14 cellular contexts compared by ENCODE assay signal in genomic region chr3:48155122-48155521, GRCh38. TPM values are rescaled to one million over a fixed set of nuclear protein-coding genes. Genes with fewer than 3 reads are reported as not detected.
DNase-seq lines count a peak whose midpoint lies in the region; ATAC-seq, FAIRE-seq and TF ChIP-seq lines count a peak whose summit lies in the region.
"Had no signal": no experiment of that assay in that cellular context is flagged by ENCODE, and none has a peak within 500 bp of the region (broad histone marks: within the 10 kb centered on the region; RNA-seq: fewer than 3 reads in every experiment).

No MANE protein-coding gene starts in this region.

- FAIRE-seq in K562 (lab: Jason Lieb, UNC): no peak
- FAIRE-seq: D721Med, frontal cortex, GM18507 had no signal

- no peak overlapping the region for H4K5ac ChIP-seq in IMR-90 (ENCODE audit: low read depth, low read length)

- no peaks in the 10 kb centered on the region for H3K27me3 Mint-ChIP-seq in Calu3 (ENCODE audit: unreplicated experiment)

- no peak overlapping the region for H3K4me3 Mint-ChIP-seq in Calu3 (ENCODE audit: low read depth, unreplicated experiment)

- no peak overlapping the region for H2BK15ac ChIP-seq in IMR-90 (ENCODE audit: low read depth, low read length)

- no TSS peak for BruUV-seq in Calu3 (replicated peaks; lab: Mats Ljungman, UMichigan)
- BruUV-seq in IMR-90 (replicated peaks; lab: Mats Ljungman, UMichigan): no TSS peak
- BruUV-seq in K562 (replicated peaks; lab: Mats Ljungman, UMichigan): no TSS peak

- no peak overlapping the region for H3K9ac ChIP-seq in IMR-90 (ENCODE audit: low read depth, low read length)
- H3K9ac ChIP-seq in K562 (ENCODE audit: insufficient read depth in 1 of 2, low read depth in 2 of 2, low read length in 2 of 2): no peak overlapping the region

- no peak overlapping the region for H2AK9ac ChIP-seq in IMR-90 (replicated peaks; ENCODE audit: low read depth, low read length, poor library complexity)

- peaks cover 15% of the 10 kb centered on the region for H3K4me1 ChIP-seq in IMR-90 (ENCODE audit: control insufficient read depth, insufficient read depth, low read length)
- H3K4me1 ChIP-seq in K562 (replicated peaks in 1 of 2; ENCODE audit: control insufficient read depth in 2 of 2, insufficient read depth in 2 of 2, low read length in 2 of 2): peaks cover 0 to 12% of the 10 kb centered on the region in 2 experiments; a peak in 4 of 5 replicates
- H3K4me1 ChIP-seq in lung (ENCODE audit: control insufficient read depth in 2 of 2, insufficient read depth in 2 of 2, low read length in 2 of 2): peaks cover 0 to 2% of the 10 kb centered on the region in 2 donors
- H3K4me1 ChIP-seq in ascending aorta: peaks cover 0 to 3% of the 10 kb centered on the region in 2 donors
- H3K4me1 ChIP-seq in left ventricle myocardium inferior: peaks cover 21% of the 10 kb centered on the region
- H3K4me1 ChIP-seq in right atrium auricular region: peaks cover 0 to 21% of the 10 kb centered on the region in 2 donors

- H2BK20ac ChIP-seq in IMR-90 (ENCODE audit: low read depth, low read length): no peak overlapping the region

- H3K18ac ChIP-seq in IMR-90 (ENCODE audit: low read depth, low read length): no peak overlapping the region

- H4K20me1 ChIP-seq in IMR-90 (ENCODE audit: insufficient read depth, low read length): peaks cover 11% of the 10 kb centered on the region; the same call in 1 of the 2 replicates
- no peaks in the 10 kb centered on the region; the same call in 1 of the 2 replicates for H4K20me1 ChIP-seq in K562 (replicated peaks; ENCODE audit: control insufficient read depth, insufficient read depth, low read length)

- H3K4ac ChIP-seq in IMR-90 (ENCODE audit: low read depth, low read length): no peak overlapping the region

- 0 out of 2 replicates have a peak, but pooled peaks cover 3% of the 10 kb centered on the region for H3K9me1 ChIP-seq in IMR-90 (ENCODE audit: insufficient read depth, low read length)
- no peaks in the 10 kb centered on the region for H3K9me1 ChIP-seq in K562 (ENCODE audit: control insufficient read depth, insufficient read depth, low read length)

- ATAC-seq in IMR-90 (ENCODE audit: low read depth) (peak; percentile 31), K562 (no peak), lung (ENCODE audit: insufficient read depth, low FRiP score) (peak; percentile 44), GM21381 (IDR thresholded peaks at IDR 0.05; ENCODE audit: unreplicated experiment) (no peak)

- TF ChIP-seq POLR2A in IMR-90 (IDR thresholded peaks at IDR 0.05; ENCODE audit: low read depth, low read length): no peak
- TF ChIP-seq POLR2A in K562 (conservative IDR thresholded peaks at IDR 0.05): no peak

- H2AFZ ChIP-seq in IMR-90 (replicated peaks; ENCODE audit: low read length, poor library complexity) (no peak overlapping the region), K562 (ENCODE audit: low read depth, low read length) (no peak overlapping the region)

- H3K4me2 ChIP-seq in IMR-90 (ENCODE audit: low read depth, low read length): no peak overlapping the region
- no peak overlapping the region for H3K4me2 ChIP-seq in K562 (ENCODE audit: insufficient read depth, low read length)

- H3K27me3 ChIP-seq in IMR-90 (ENCODE audit: control insufficient read depth, insufficient read depth, low read length) (no peaks in the 10 kb centered on the region), K562 (ENCODE audit: control insufficient read depth in 2 of 2, insufficient read depth in 2 of 2, low read length in 2 of 2) (no peaks in the 10 kb centered on the region), lung (ENCODE audit: control insufficient read depth, insufficient read depth) (no peaks in the 10 kb centered on the region), ascending aorta (no peaks in the 10 kb centered on the region), left ventricle myocardium inferior (ENCODE audit: low read depth) (no peaks in the 10 kb centered on the region), right atrium auricular region (no peaks in the 10 kb centered on the region)
- H3K27me3 ChIP-seq: ovary, tibial artery had no signal

- no peak for TF ChIP-seq CTCF in Calu3 (IDR thresholded peaks at IDR 0.05; ENCODE audit: unreplicated experiment)
- no peak for TF ChIP-seq CTCF in IMR-90 (conservative IDR thresholded peaks at IDR 0.05; ENCODE audit: low read depth, low read length)
- TF ChIP-seq CTCF in K562 (IDR thresholded peaks at IDR 0.05 in 2 of 3, conservative IDR thresholded peaks at IDR 0.05 in 1 of 3; ENCODE audit: insufficient read depth in 2 of 3, low read depth in 1 of 3, low read length in 3 of 3): no peak
- TF ChIP-seq CTCF in lung (IDR thresholded peaks at IDR 0.05; ENCODE audit: control extremely low read depth, extremely low read depth): no peak
- no peak for TF ChIP-seq CTCF in ascending aorta (IDR thresholded peaks at IDR 0.05)
- TF ChIP-seq CTCF in left ventricle myocardium inferior (IDR thresholded peaks at IDR 0.05; ENCODE audit: borderline replicate concordance): no peak
- TF ChIP-seq CTCF in right atrium auricular region (IDR thresholded peaks at IDR 0.05): no peak

- CTCF ChIA-PET in Calu3 (lab: Charles Lee): interaction anchor here (0.7 kb wide), 1 partner anchor 23 kb away, joined by 6 read pairs; no protein-coding TSS in a partner anchor
- CTCF ChIA-PET in IMR-90 (lab: Yijun Ruan, JAX): interaction anchor here (0.7 kb wide), 3 partner anchors 155 to 361 kb away, joined by 3 to 5 read pairs (median 4); no protein-coding TSS in a partner anchor
- CTCF ChIA-PET in K562 (lab: Yijun Ruan, JAX; ENCODE audit: low intra/inter-chr PET ratio): no interaction called here

- no peak overlapping the region for H2BK120ac ChIP-seq in IMR-90 (ENCODE audit: low read depth, low read length)

- H3K23ac ChIP-seq in IMR-90 (ENCODE audit: low read depth, low read length): no peak overlapping the region

- no peak overlapping the region for H2AK5ac ChIP-seq in IMR-90 (ENCODE audit: low read depth, low read length)

- no peak overlapping the region for H3K56ac ChIP-seq in IMR-90 (ENCODE audit: extremely low read depth, insufficient read depth, low read length)

- H3K27ac ChIP-seq in IMR-90 (ENCODE audit: insufficient read depth, low read length) (no peak overlapping the region; the same call in 1 of the 2 replicates), K562 (ENCODE audit: extremely low read depth, low read depth, low read length) (no peak overlapping the region), lung (ENCODE audit: low read depth in 1 of 2, low read length in 1 of 2) (no peak overlapping the region), ascending aorta (no peak overlapping the region), left ventricle myocardium inferior (replicated peaks) (no peak overlapping the region), right atrium auricular region (no peak overlapping the region)
- H3K27ac ChIP-seq: ovary, tibial artery had no signal

- DNase-seq in Calu3: peak; percentile 26
- peak; percentile 94 for DNase-seq in IMR-90
- DNase-seq in K562 (ENCODE audit: extremely low read depth in 1 of 4, low spot score in 3 of 4): no peak
- no peak for DNase-seq in lung (ENCODE audit: low spot score)
- no peak for DNase-seq in ascending aorta (ENCODE audit: low spot score in 2 of 2)
- no peak for DNase-seq in left ventricle myocardium inferior
- DNase-seq in right atrium auricular region (ENCODE audit: low spot score): no peak
- DNase-seq: NCI-H2107, ovary, tibial artery had no signal

- in situ Hi-C loops in IMR-90 (cut with MboI; ENCODE audit: low sequenced_read_pairs) (loop anchor here (10.0 kb wide), 1 partner anchor 290 kb away; no protein-coding TSS in a partner anchor), K562 (cut with MboI) (loop anchor here (10.0 kb wide), 2 partner anchors 290 to 630 kb away; no protein-coding TSS in a partner anchor)

- TF ChIP-seq RAD21 in IMR-90 (IDR thresholded peaks at IDR 0.05; ENCODE audit: low read length): no peak
- TF ChIP-seq RAD21 in K562 (CRISPR knock-in tag; conservative IDR thresholded peaks at IDR 0.05 in 1 of 2, IDR thresholded peaks at IDR 0.05 in 1 of 2): no peak

- H3K9me3 ChIP-seq in IMR-90 (ENCODE audit: control insufficient read depth, insufficient read depth, low read length) (no peaks in the 10 kb centered on the region), K562 (replicated peaks; ENCODE audit: control insufficient read depth, insufficient read depth, low read depth, low read length) (no peaks in the 10 kb centered on the region), lung (ENCODE audit: control insufficient read depth in 2 of 2, insufficient read depth in 1 of 2, low read length in 1 of 2) (no peaks in the 10 kb centered on the region), ascending aorta (no peaks in the 10 kb centered on the region), left ventricle myocardium inferior (replicated peaks) (no peaks in the 10 kb centered on the region), right atrium auricular region (no peaks in the 10 kb centered on the region)
- H3K9me3 ChIP-seq: ovary, tibial artery had no signal

- H3K36me3 ChIP-seq in IMR-90 (ENCODE audit: control insufficient read depth, insufficient read depth, low read length): peaks cover 11% of the 10 kb centered on the region
- H3K36me3 ChIP-seq in K562 (ENCODE audit: control insufficient read depth, insufficient read depth, low read length): peaks cover 28% of the 10 kb centered on the region; the same call in 2 of the 3 replicates
- H3K36me3 ChIP-seq in lung (ENCODE audit: control insufficient read depth in 2 of 2, insufficient read depth in 2 of 2, low read length in 2 of 2): no peaks in the 10 kb centered on the region
- no peaks in the 10 kb centered on the region for H3K36me3 ChIP-seq in ascending aorta
- no peaks in the 10 kb centered on the region for H3K36me3 ChIP-seq in left ventricle myocardium inferior
- H3K36me3 ChIP-seq in right atrium auricular region: no peaks in the 10 kb centered on the region
- H3K36me3 ChIP-seq: ovary had no signal

- H3K79me2 ChIP-seq in K562 (ENCODE audit: control insufficient read depth, insufficient read depth, low read length): no peaks in the 10 kb centered on the region

- H2BK5ac ChIP-seq in IMR-90 (ENCODE audit: low read depth, low read length, poor library complexity, severe bottlenecking): peak overlapping the region; percentile 31

- H4K91ac ChIP-seq in IMR-90 (ENCODE audit: insufficient read depth, low read depth, low read length): no peak overlapping the region

- H3K14ac ChIP-seq in IMR-90 (replicated peaks; ENCODE audit: low read depth, low read length): no peak overlapping the region

- peak overlapping the region; percentile 45 for H3K27ac Mint-ChIP-seq in Calu3 (ENCODE audit: unreplicated experiment)

- H3K36me3 Mint-ChIP-seq in Calu3 (ENCODE audit: insufficient read depth, unreplicated experiment): peaks cover 18% of the 10 kb centered on the region

- dilution Hi-C loops in IMR-90 (cut with HindIII; ENCODE audit: low sequenced_read_pairs, unreplicated experiment): no loop called here

- H3K4me3 ChIP-seq in IMR-90 (ENCODE audit: insufficient read depth, low read depth, low read length): no peak overlapping the region
- no peak overlapping the region for H3K4me3 ChIP-seq in K562
- H3K4me3 ChIP-seq in lung: no peak overlapping the region
- no peak overlapping the region for H3K4me3 ChIP-seq in ascending aorta
- H3K4me3 ChIP-seq in left ventricle myocardium inferior: no peak overlapping the region
- H3K4me3 ChIP-seq in right atrium auricular region: no peak overlapping the region
- H3K4me3 ChIP-seq: ovary, tibial artery had no signal

- TF ChIP-seq EP300 in K562 (IDR thresholded peaks at IDR 0.05; ENCODE audit: low read length): no peak

- intact Hi-C loops in Calu3 (cut with micrococcal nuclease; ENCODE audit: unreplicated experiment): no loop called here
- intact Hi-C loops in IMR-90 (cut with micrococcal nuclease): loop anchor here (5.0 to 10.0 kb wide), 3 partner anchors 280 to 630 kb away; no protein-coding TSS in a partner anchor
- intact Hi-C loops in K562 (cut with micrococcal nuclease): loop anchor here (5.0 to 10.0 kb wide), 2 partner anchors 68 to 440 kb away; no protein-coding TSS in a partner anchor
- intact Hi-C loops in ascending aorta (cut with DNase I): no loop called here
- intact Hi-C loops in left ventricle myocardium inferior (cut with micrococcal nuclease): loop anchor here (10.0 kb wide), 1 partner anchor 170 kb away; no protein-coding TSS in a partner anchor

- POLR2A ChIA-PET in IMR-90 (lab: Charles Lee; ENCODE audit: unreplicated experiment) (no interaction called here), K562 (lab: Yijun Ruan, JAX) (no interaction called here)

- WGBS in IMR-90 (ENCODE audit: extremely low coverage in 2 of 2, insufficient read length in 1 of 2), 2 experiments: 80% methylated on average over 1 of the region's 2 CpGs; no CpG with 5 or more reads in 1 of the 2 experiments
- WGBS in K562 (ENCODE audit: insufficient coverage, low coverage, missing lambda C conversion rate): 28% methylated on average over 2 of the region's 2 CpGs
- WGBS in lung, 2 donors: 61 to 90% methylated on average over 2 of the region's 2 CpGs

- H3K79me1 ChIP-seq in IMR-90 (ENCODE audit: low read depth in 1 of 2, low read length in 2 of 2): peaks cover 0 to 15% of the 10 kb centered on the region in 2 experiments; a peak in 1 of 4 replicates

- H4K8ac ChIP-seq in IMR-90 (ENCODE audit: low read depth in 2 of 2, low read length in 2 of 2): no peak overlapping the region

- H3K9me3 Mint-ChIP-seq in Calu3 (ENCODE audit: low read depth, unreplicated experiment): no peaks in the 10 kb centered on the region

- H3K4me1 Mint-ChIP-seq in Calu3 (ENCODE audit: low read depth, unreplicated experiment): peaks cover 45% of the 10 kb centered on the region

RNA-seq across cellular contexts. Expression of gene CDC25A, which starts 33.1 kb away (rescaled TPM):
- total RNA-seq in Calu3 (2022) (15.2 and 18.2 TPM in 2 replicates), IMR-90 (2012; rRNA removed) (9.7 and 10.6 TPM in 2 replicates), K562 (2014; rRNA removed) (53.9 and 61.3 TPM in 2 replicates), K562 (2014; rRNA removed; fragmentation: Illumina TruSeq; extraction: Trizol) (52.2 and 53.9 TPM in 2 replicates), K562 (2015; rRNA removed; fragmentation: Illumina TruSeq; extraction: Trizol) (45.6 and 51.8 TPM in 2 replicates), K562 (2021) (52.0 and 59.2 TPM in 2 replicates), lung (1 to 10 TPM; 1.4 to 1.5 TPM), ascending aorta (not detected), left ventricle myocardium inferior (0.52 TPM), right atrium auricular region (under 1 TPM; 0.24 to 0.74 TPM)
- polyA plus RNA-seq in IMR-90 (2012; rRNA removed) (4.2 and 4.7 TPM in 2 replicates), K562 (2011; rRNA removed) (27.0 and 35.8 TPM in 2 replicates), K562 (2014; fragmentation: Illumina TruSeq; extraction: Trizol) (46.5 and 56.2 TPM in 2 replicates), K562 (2014; fragmentation: Nextera tagmentation; extraction: Ambion mirVana) (1 to 10 TPM; 3.4 to 5.0 TPM), K562 (2014; rRNA removed) (30.3 and 34.7 TPM in 2 replicates), lung (under 1 TPM; 0.57 to 0.87 TPM)
- 1.9 and 3.2 TPM in 2 replicates for polyA plus RNA-seq in IMR-90 (2012; cell fraction: cytosol; rRNA removed)
- polyA plus RNA-seq in IMR-90 (2012; cell fraction: nucleus; rRNA removed; ENCODE audit: low replicate concordance): 2.5 and 4.3 TPM in 2 replicates
- total RNA-seq in K562 (2011; cell fraction: chromatin; rRNA removed; ENCODE audit: low replicate concordance): 39.9 and 44.1 TPM in 2 replicates
- 24.7 and 27.9 TPM in 2 replicates for total RNA-seq in K562 (2011; cell fraction: nucleolus; rRNA removed)
- total RNA-seq in K562 (2011; cell fraction: nucleoplasm; rRNA removed): 21.5 and 23.1 TPM in 2 replicates
- 19.2 and 35.0 TPM in 2 replicates for polyA plus RNA-seq in K562 (2011; cell fraction: cytosol; rRNA removed)
- polyA plus RNA-seq in K562 (2011; cell fraction: nucleus; rRNA removed): 14.7 and 15.2 TPM in 2 replicates
- 19.6 and 29.2 TPM in 2 replicates for polyA plus RNA-seq in K562 (2012)
- polyA minus RNA-seq in K562 (2011; rRNA and poly(A)+ RNA removed): 42.7 and 45.9 TPM in 2 replicates
- polyA minus RNA-seq in K562 (2011; cell fraction: cytosol; rRNA and poly(A)+ RNA removed): 30.5 and 32.1 TPM in 2 replicates
- 15.9 and 16.6 TPM in 2 replicates for polyA minus RNA-seq in K562 (2011; cell fraction: nucleus; rRNA and poly(A)+ RNA removed)

Comparison
In these comparisons a context has a peak if more than half of its experiments do, and no peak if none do; other contexts are left out.
1. DNase-seq: peak in Calu3 (single experiment) and IMR-90 (single experiment); none in K562 (0 of 4), lung (single experiment), ascending aorta (0 of 2), left ventricle myocardium inferior (single experiment) and right atrium auricular region (single experiment).
2. ATAC-seq: peak in IMR-90 (single experiment) and lung (single experiment); none in K562 (single experiment) and GM21381 (single experiment).
3. intact Hi-C loops: an anchor here in IMR-90 (5.0 to 10.0 kb wide), K562 (5.0 to 10.0 kb wide) and left ventricle myocardium inferior (10.0 kb wide); none called in Calu3 and ascending aorta.